17 cellular contexts compared by ENCODE assay signal in genomic region chr1:66434096-66434495, GRCh38.
DNase-seq lines count a peak whose midpoint lies in the region; ATAC-seq and TF ChIP-seq lines count a peak whose summit lies in the region.
"Had no signal": no experiment of that assay in that cellular context is flagged by ENCODE, and none has a peak within 500 bp of the region (broad histone marks: within the 10 kb centered on the region; RNA-seq: fewer than 3 reads in every experiment).

No MANE protein-coding gene starts in this region.

- H3K4me1 Mint-ChIP-seq in natural killer cell treated with Interleukin-12 subunit alpha and Interleukin-12 subunit beta and Interleukin-15 and Interleukin-18, amount 100 ng/mL, for 72 hours (ENCODE audit: low read depth in 2 of 2) = peaks cover 25 to 26% of the 10 kb centered on the region in 2 donors
- H3K4me1 Mint-ChIP-seq: nephron progenitor cell had no signal

- peaks cover 16% of the 10 kb centered on the region for H3K9me3 Mint-ChIP-seq in natural killer cell treated with Interleukin-12 subunit alpha and Interleukin-12 subunit beta and Interleukin-15 and Interleukin-18, amount 100 ng/mL, for 72 hours

- H3K36me3 Mint-ChIP-seq in natural killer cell treated with Interleukin-12 subunit alpha and Interleukin-12 subunit beta and Interleukin-15 and Interleukin-18, amount 100 ng/mL, for 72 hours = peaks cover 29% of the 10 kb centered on the region

- ATAC-seq in HG02678 (IDR thresholded peaks at IDR 0.05; ENCODE audit: unreplicated experiment) = no peak
- no peak for ATAC-seq in natural killer cell treated with Interleukin-12 subunit alpha and Interleukin-12 subunit beta and Interleukin-15 and Interleukin-18, amount 100 ng/mL, for 72 hours
- ATAC-seq: activated CD8-positive, alpha-beta T cell treated with anti-CD3 and anti-CD28 coated beads for 36 hours; activated T-cell treated with anti-CD3 and anti-CD28 coated beads, Interleukin-2, amount 50 U/mL, for 4 hours had no signal

- no peak overlapping the region for H3K4me3 Mint-ChIP-seq in natural killer cell treated with Interleukin-12 subunit alpha and Interleukin-12 subunit beta and Interleukin-15 and Interleukin-18, amount 100 ng/mL, for 72 hours
- H3K4me3 Mint-ChIP-seq: activated CD8-positive, alpha-beta T cell treated with anti-CD3 and anti-CD28 coated beads for 36 hours; activated naive CD8-positive, alpha-beta T cell treated with anti-CD3 and anti-CD28 coated beads for 36 hours; activated T-cell treated with anti-CD3 and anti-CD28 coated beads, Interleukin-2, amount 50 U/mL, for 4 hours; nephron progenitor cell had no signal

- peaks cover 0 to 3% of the 10 kb centered on the region in 2 donors for H3K27me3 Mint-ChIP-seq in natural killer cell treated with Interleukin-12 subunit alpha and Interleukin-12 subunit beta and Interleukin-15 and Interleukin-18, amount 100 ng/mL, for 72 hours
- H3K27me3 Mint-ChIP-seq: activated CD8-positive, alpha-beta T cell treated with anti-CD3 and anti-CD28 coated beads for 36 hours; activated naive CD8-positive, alpha-beta T cell treated with anti-CD3 and anti-CD28 coated beads for 36 hours had no signal

- no peak for TF ChIP-seq CTCF in astrocyte of the spinal cord (IDR thresholded peaks at IDR 0.05; ENCODE audit: low read depth, low read length)

- H3K4me3 ChIP-seq in astrocyte of the spinal cord (ENCODE audit: low read depth, low read length) = no peak overlapping the region
- no peak overlapping the region for H3K4me3 ChIP-seq in skeletal muscle cell (ENCODE audit: low read depth, low read length)
- H3K4me3 ChIP-seq: prostate gland, thoracic aorta had no signal

- peak overlapping the region in 1 of 2 donors; percentile 2 for H3K27ac Mint-ChIP-seq in natural killer cell treated with Interleukin-12 subunit alpha and Interleukin-12 subunit beta and Interleukin-15 and Interleukin-18, amount 100 ng/mL, for 72 hours
- H3K27ac Mint-ChIP-seq: activated CD8-positive, alpha-beta T cell treated with anti-CD3 and anti-CD28 coated beads for 36 hours; activated naive CD8-positive, alpha-beta T cell treated with anti-CD3 and anti-CD28 coated beads for 36 hours; nephron progenitor cell had no signal

- in situ Hi-C loops in astrocyte of the spinal cord (cut with HindIII; ENCODE audit: low sequenced_read_pairs) = loop anchor here (25.0 kb wide), 1 partner anchor 172 kb away; no protein-coding TSS in a partner anchor

- DNase-seq in EL (peak; percentile 70), M059J (ENCODE audit: low read depth) (peak; percentile 74), astrocyte of the spinal cord (ENCODE audit: low read depth, low spot score) (peak; percentile 17), skeletal muscle cell (ENCODE audit: low read depth) (peak; percentile 69), cerebellum (ENCODE audit: low spot score) (no peak)
- no peak for DNase-seq in natural killer cell treated with Interleukin-12 subunit alpha and Interleukin-12 subunit beta and Interleukin-15 and Interleukin-18, amount 100 ng/mL, for 72 hours (ENCODE audit: low spot score)
- DNase-seq: activated CD8-positive, alpha-beta T cell treated with anti-CD3 and anti-CD28 coated beads for 36 hours; activated naive CD8-positive, alpha-beta T cell treated with anti-CD3 and anti-CD28 coated beads for 36 hours; activated T-cell treated with anti-CD3 and anti-CD28 coated beads, Interleukin-2, amount 50 U/mL, for 4 hours; DMS 273 treated with DMSO at 0.1 percent for 48 hours; erythroblast; islet precursor cell; nephron progenitor cell; SHP77 had no signal

Comparison
In these comparisons a context has a peak if more than half of its experiments do, and no peak if none do; other contexts are left out.
1. DNase-seq: peak in EL (single experiment), M059J (single experiment), astrocyte of the spinal cord (single experiment) and skeletal muscle cell (single experiment); none in cerebellum (single experiment) and natural killer cell treated with Interleukin-12 subunit alpha and Interleukin-12 subunit beta and Interleukin-15 and Interleukin-18, amount 100 ng/mL, for 72 hours (single experiment).